In the genomic region with DNA sequence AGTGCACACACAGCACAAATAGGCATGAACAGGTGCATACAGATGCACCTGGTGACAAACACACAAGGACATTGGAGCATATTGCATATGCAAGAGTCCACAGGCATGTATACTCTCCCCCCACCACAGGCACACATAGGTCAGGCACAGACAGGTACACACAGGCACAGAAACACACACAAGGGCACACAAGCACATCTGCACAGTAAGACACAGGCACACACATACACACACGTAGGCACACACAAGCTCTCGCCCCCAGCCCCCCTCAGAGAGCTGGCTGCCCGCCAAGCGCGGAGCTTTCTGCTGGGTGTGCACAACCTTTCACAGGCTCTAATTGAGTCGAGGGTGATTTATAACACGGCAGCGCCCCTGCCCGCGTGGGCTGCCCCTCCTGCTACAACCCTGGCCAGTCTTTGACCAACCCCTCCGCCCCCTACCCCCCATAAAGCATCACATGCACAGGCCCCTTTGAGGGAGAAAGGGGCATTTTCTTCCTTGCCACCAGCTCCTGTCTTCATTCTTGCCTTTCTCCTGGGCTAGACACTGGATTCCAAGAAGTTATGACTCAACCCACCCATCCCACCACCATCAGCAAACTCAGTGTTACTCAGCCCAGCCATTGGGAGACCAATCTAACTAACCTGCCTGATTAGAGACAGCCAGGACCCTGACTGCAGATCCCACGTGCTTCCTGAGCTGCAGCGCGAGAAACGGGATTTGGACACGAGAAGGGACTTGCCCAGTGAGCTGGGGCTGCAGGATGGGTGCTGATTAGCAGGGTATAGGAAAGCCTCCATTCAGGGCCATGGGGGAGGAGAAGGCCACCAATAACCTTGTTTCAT, we compare ENCODE assay signal across 1 cellular context.
A peak's percentile ranks its signal among the peaks of the same experiment; 100 is the strongest.
TF ChIP-seq lines count a peak whose summit lies in the region.

No MANE protein-coding gene starts in this region.

TF ChIP-seq in HepG2, 621 proteins besides CTCF, POLR2A, EP300 and RAD21:
- TF ChIP-seq ZNF564 (CRISPR knock-in tag; IDR thresholded peaks at IDR 0.05): no peak
- 0 out of 2 replicates have a peak, but pooled peaks have one; percentile 22 for TF ChIP-seq CHD2 (IDR thresholded peaks at IDR 0.05; ENCODE audit: low read depth, low read length)
- TF ChIP-seq, protein P1, sequence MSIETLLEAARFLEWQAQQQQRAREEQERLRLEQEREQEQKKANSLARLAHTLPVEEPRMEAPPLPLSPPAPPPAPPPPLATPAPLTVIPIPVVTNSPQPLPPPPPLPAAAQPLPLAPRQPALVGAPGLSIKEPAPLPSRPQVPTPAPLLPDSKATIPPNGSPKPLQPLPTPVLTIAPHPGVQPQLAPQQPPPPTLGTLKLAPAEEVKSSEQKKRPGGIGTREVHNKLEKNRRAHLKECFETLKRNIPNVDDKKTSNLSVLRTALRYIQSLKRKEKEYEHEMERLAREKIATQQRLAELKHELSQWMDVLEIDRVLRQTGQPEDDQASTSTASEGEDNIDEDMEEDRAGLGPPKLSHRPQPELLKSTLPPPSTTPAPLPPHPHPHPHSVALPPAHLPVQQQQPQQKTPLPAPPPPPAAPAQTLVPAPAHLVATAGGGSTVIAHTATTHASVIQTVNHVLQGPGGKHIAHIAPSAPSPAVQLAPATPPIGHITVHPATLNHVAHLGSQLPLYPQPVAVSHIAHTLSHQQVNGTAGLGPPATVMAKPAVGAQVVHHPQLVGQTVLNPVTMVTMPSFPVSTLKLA (IDR thresholded peaks at IDR 0.05): peak; percentile 29
